In genomic region chr1:39568208-39568607, GRCh38 we compare ENCODE assay signal across 20 cellular contexts. TPM values are rescaled to one million over a fixed set of nuclear protein-coding genes. Genes with fewer than 3 reads are reported as not detected.
A peak's percentile ranks its signal among the peaks of the same experiment; 100 is the strongest.
DNase-seq lines count a peak whose midpoint lies in the region; ATAC-seq, FAIRE-seq and TF ChIP-seq lines count a peak whose summit lies in the region.
"Had no signal": no experiment of that assay in that cellular context is flagged by ENCODE, and none has a peak within 500 bp of the region (broad histone marks: within the 10 kb centered on the region; RNA-seq: fewer than 3 reads in every experiment).

No MANE protein-coding gene starts in this region.

- H3K4me1 ChIP-seq in K562 (replicated peaks in 1 of 2; ENCODE audit: control insufficient read depth in 2 of 2, insufficient read depth in 2 of 2, low read length in 2 of 2) = peaks cover 5 to 6% of the 10 kb centered on the region in 2 experiments; a peak in 3 of 5 replicates
- H3K4me1 ChIP-seq in right lobe of liver = peaks cover 0 to 29% (median 10%) of the 10 kb centered on the region in 4 donors
- H3K4me1 ChIP-seq in heart right ventricle = peaks cover 0 to 43% (median 11%) of the 10 kb centered on the region in 9 donors

- CTCF ChIA-PET in K562 (lab: Yijun Ruan, JAX; ENCODE audit: low intra/inter-chr PET ratio) = no interaction called here
- CTCF ChIA-PET in activated CD8-positive, alpha-beta T cell treated with anti-CD3 and anti-CD28 coated beads, Interleukin-2, amount 10 ng/mL, durations not matched to agents 7 days and 5 days (lab: Charles Lee) = no interaction called here

- H3K36me3 Mint-ChIP-seq in activated naive CD8-positive, alpha-beta T cell treated with anti-CD3 and anti-CD28 coated beads for 36 hours = peaks cover 72% of the 10 kb centered on the region
- peaks cover 91% of the 10 kb centered on the region for H3K36me3 Mint-ChIP-seq in activated naive CD8-positive, alpha-beta T cell treated with anti-CD3 and anti-CD28 coated beads, Interleukin-2, amount 50 U/mL, for 24 hours (ENCODE audit: low read depth)
- peaks cover 82% of the 10 kb centered on the region for H3K36me3 Mint-ChIP-seq in activated CD8-positive, alpha-beta T cell treated with anti-CD3 and anti-CD28 coated beads, Interleukin-2, amount 10 ng/mL, durations not matched to agents 7 days and 5 days (ENCODE audit: low read depth)

- no peaks in the 10 kb centered on the region for H3K27me3 ChIP-seq in K562 (ENCODE audit: control insufficient read depth in 2 of 2, insufficient read depth in 2 of 2, low read length in 2 of 2)
- no peaks in the 10 kb centered on the region for H3K27me3 ChIP-seq in right lobe of liver
- H3K27me3 ChIP-seq in heart right ventricle = no peaks in the 10 kb centered on the region

- BruUV-seq in K562 (replicated peaks; lab: Mats Ljungman, UMichigan) = no TSS peak

- H3K9me3 Mint-ChIP-seq in activated naive CD8-positive, alpha-beta T cell treated with anti-CD3 and anti-CD28 coated beads for 36 hours = no peaks in the 10 kb centered on the region
- H3K9me3 Mint-ChIP-seq in activated naive CD8-positive, alpha-beta T cell treated with anti-CD3 and anti-CD28 coated beads, Interleukin-2, amount 50 U/mL, for 24 hours = no peaks in the 10 kb centered on the region
- no peaks in the 10 kb centered on the region for H3K9me3 Mint-ChIP-seq in activated CD8-positive, alpha-beta T cell treated with anti-CD3 and anti-CD28 coated beads, Interleukin-2, amount 10 ng/mL, durations not matched to agents 7 days and 5 days (ENCODE audit: insufficient read depth)
- H3K9me3 Mint-ChIP-seq: CD14-positive monocyte; CD8-positive, alpha-beta T cell had no signal

- no peak for TF ChIP-seq EP300 in K562 (IDR thresholded peaks at IDR 0.05; ENCODE audit: low read length)

- H2AFZ ChIP-seq in K562 (ENCODE audit: low read depth, low read length) = no peak overlapping the region

- H3K9me1 ChIP-seq in K562 (ENCODE audit: control insufficient read depth, insufficient read depth, low read length) = peaks cover 8% of the 10 kb centered on the region

- H3K4me1 Mint-ChIP-seq in activated naive CD8-positive, alpha-beta T cell treated with anti-CD3 and anti-CD28 coated beads for 36 hours = peaks cover 39% of the 10 kb centered on the region
- H3K4me1 Mint-ChIP-seq in activated naive CD8-positive, alpha-beta T cell treated with anti-CD3 and anti-CD28 coated beads, Interleukin-2, amount 50 U/mL, for 24 hours = peaks cover 22% of the 10 kb centered on the region
- H3K4me1 Mint-ChIP-seq in activated CD8-positive, alpha-beta T cell treated with anti-CD3 and anti-CD28 coated beads, Interleukin-2, amount 10 ng/mL, durations not matched to agents 7 days and 5 days (ENCODE audit: low read depth) = peaks cover 27% of the 10 kb centered on the region

- WGBS in K562 (ENCODE audit: insufficient coverage, low coverage, missing lambda C conversion rate) = 100% methylated on average over 1 of the region's 2 CpGs
- WGBS in right lobe of liver (ENCODE audit: insufficient coverage, low coverage, low lambda C conversion rate, missing lambda C conversion rate) = no CpG with 5 or more reads among the region's 2 CpGs
- 96 to 100% methylated on average over 2 of the region's 2 CpGs for WGBS in heart right ventricle, 2 donors

- peak overlapping the region; percentile 34 for H3K27ac Mint-ChIP-seq in activated naive CD8-positive, alpha-beta T cell treated with anti-CD3 and anti-CD28 coated beads for 36 hours
- no peak overlapping the region for H3K27ac Mint-ChIP-seq in activated naive CD8-positive, alpha-beta T cell treated with anti-CD3 and anti-CD28 coated beads, Interleukin-2, amount 50 U/mL, for 24 hours
- no peak overlapping the region for H3K27ac Mint-ChIP-seq in activated CD8-positive, alpha-beta T cell treated with anti-CD3 and anti-CD28 coated beads, Interleukin-2, amount 10 ng/mL, durations not matched to agents 7 days and 5 days
- H3K27ac Mint-ChIP-seq: CD14-positive monocyte; CD8-positive, alpha-beta T cell had no signal

- peaks cover 36% of the 10 kb centered on the region for H4K20me1 ChIP-seq in K562 (replicated peaks; ENCODE audit: control insufficient read depth, insufficient read depth, low read length)

- no peak for FAIRE-seq in K562 (lab: Jason Lieb, UNC)
- FAIRE-seq: A204.1, D721Med, G401.6, GM12892 had no signal

- H3K27ac ChIP-seq in K562 (ENCODE audit: extremely low read depth, low read depth, low read length) (no peak overlapping the region), right lobe of liver (peak overlapping the region in 1 of 3 donors; percentile 5), heart right ventricle (no peak overlapping the region)
- H3K27ac ChIP-seq: HL-60 had no signal

- no peaks in the 10 kb centered on the region for H3K9me3 ChIP-seq in K562 (replicated peaks; ENCODE audit: control insufficient read depth, insufficient read depth, low read depth, low read length)
- no peaks in the 10 kb centered on the region for H3K9me3 ChIP-seq in right lobe of liver
- H3K9me3 ChIP-seq in heart right ventricle = no peaks in the 10 kb centered on the region

- H3K4me3 ChIP-seq in K562 (no peak overlapping the region), right lobe of liver (no peak overlapping the region), heart right ventricle (no peak overlapping the region)

- in situ Hi-C loops in K562 (cut with MboI) = no loop called here

- TF ChIP-seq POLR2A in K562 (conservative IDR thresholded peaks at IDR 0.05) = 0 out of 2 replicates have a peak, but pooled peaks have one; percentile 31
- no peak for TF ChIP-seq POLR2A in right lobe of liver (IDR thresholded peaks at IDR 0.05)

- H3K27me3 Mint-ChIP-seq in activated naive CD8-positive, alpha-beta T cell treated with anti-CD3 and anti-CD28 coated beads for 36 hours = no peaks in the 10 kb centered on the region
- no peaks in the 10 kb centered on the region for H3K27me3 Mint-ChIP-seq in activated naive CD8-positive, alpha-beta T cell treated with anti-CD3 and anti-CD28 coated beads, Interleukin-2, amount 50 U/mL, for 24 hours
- no peaks in the 10 kb centered on the region for H3K27me3 Mint-ChIP-seq in activated CD8-positive, alpha-beta T cell treated with anti-CD3 and anti-CD28 coated beads, Interleukin-2, amount 10 ng/mL, durations not matched to agents 7 days and 5 days (ENCODE audit: low read depth)

- TF ChIP-seq CTCF in K562 (IDR thresholded peaks at IDR 0.05 in 2 of 3, conservative IDR thresholded peaks at IDR 0.05 in 1 of 3; ENCODE audit: insufficient read depth in 2 of 3, low read depth in 1 of 3, low read length in 3 of 3) (no peak), right lobe of liver (IDR thresholded peaks at IDR 0.05) (no peak), heart right ventricle (IDR thresholded peaks at IDR 0.05) (no peak)

- POLR2A ChIA-PET in K562 (lab: Yijun Ruan, JAX) = interaction anchor here (1.3 to 1.6 kb wide), 2 partner anchors 9 to 15 kb away, joined by 4 read pairs; no protein-coding TSS in a partner anchor
- POLR2A ChIA-PET in activated CD8-positive, alpha-beta T cell treated with anti-CD3 and anti-CD28 coated beads, Interleukin-2, amount 10 ng/mL, durations not matched to agents 7 days and 5 days (lab: Charles Lee) = interaction anchor here (1.3 kb wide), 1 partner anchor 8 kb away, joined by 5 read pairs; no protein-coding TSS in a partner anchor

- no peak for DNase-seq in activated naive CD8-positive, alpha-beta T cell treated with anti-CD3 and anti-CD28 coated beads for 36 hours
- no peak for DNase-seq in activated naive CD8-positive, alpha-beta T cell treated with anti-CD3 and anti-CD28 coated beads, Interleukin-2, amount 50 U/mL, for 24 hours
- DNase-seq in K562 (ENCODE audit: extremely low read depth in 1 of 4, low spot score in 3 of 4) (peak in 1 of 4 experiments; percentile 12), right lobe of liver (peak in 1 of 3 donors; percentile 51), heart right ventricle (no peak), AG08395 (ENCODE audit: low spot score) (no peak)
- no peak for DNase-seq in activated CD8-positive, alpha-beta T cell treated with anti-CD3 and anti-CD28 coated beads, Interleukin-2, amount 10 ng/mL, durations not matched to agents 7 days and 5 days
- DNase-seq: CD8-positive, alpha-beta T cell; COR-L47; DMS153; DMS79 treated with DMSO at 0.1 percent for 48 hours; EL; IMR-90 had no signal

- TF ChIP-seq RAD21 in K562 (CRISPR knock-in tag; conservative IDR thresholded peaks at IDR 0.05 in 1 of 2, IDR thresholded peaks at IDR 0.05 in 1 of 2) = no peak

- intact Hi-C loops in K562 (cut with micrococcal nuclease) = no loop called here
- intact Hi-C loops in right lobe of liver (cut with DNase I) = no loop called here
- intact Hi-C loops in heart right ventricle (cut with DNase I) = loop anchor here in 1 of 10 donors (10.0 kb wide), 1 partner anchor 243 kb away; no protein-coding TSS in a partner anchor

- H3K36me3 ChIP-seq in K562 (ENCODE audit: control insufficient read depth, insufficient read depth, low read length) (peaks cover 97% of the 10 kb centered on the region), right lobe of liver (peaks cover 12 to 93% (median 66%) of the 10 kb centered on the region in 4 donors), heart right ventricle (peaks cover 3 to 100% (median 92%) of the 10 kb centered on the region in 9 donors)

- no peak overlapping the region for H3K4me2 ChIP-seq in K562 (ENCODE audit: insufficient read depth, low read length)

- H3K4me3 Mint-ChIP-seq in activated naive CD8-positive, alpha-beta T cell treated with anti-CD3 and anti-CD28 coated beads for 36 hours = no peak overlapping the region
- H3K4me3 Mint-ChIP-seq in activated naive CD8-positive, alpha-beta T cell treated with anti-CD3 and anti-CD28 coated beads, Interleukin-2, amount 50 U/mL, for 24 hours = no peak overlapping the region
- H3K4me3 Mint-ChIP-seq in activated CD8-positive, alpha-beta T cell treated with anti-CD3 and anti-CD28 coated beads, Interleukin-2, amount 10 ng/mL, durations not matched to agents 7 days and 5 days = no peak overlapping the region
- H3K4me3 Mint-ChIP-seq: CD14-positive monocyte; CD8-positive, alpha-beta T cell had no signal

- ATAC-seq in activated naive CD8-positive, alpha-beta T cell treated with anti-CD3 and anti-CD28 coated beads, Interleukin-2, amount 50 U/mL, for 24 hours = no peak
- no peak for ATAC-seq in K562
- ATAC-seq in right lobe of liver = peak; percentile 55 to 73 (median 66)
- ATAC-seq in activated CD8-positive, alpha-beta T cell treated with anti-CD3 and anti-CD28 coated beads, Interleukin-2, amount 10 ng/mL, durations not matched to agents 7 days and 5 days = no peak
- ATAC-seq in heart right ventricle = no peak
- ATAC-seq: CD8-positive, alpha-beta T cell; HCT116 had no signal

- peaks cover 62% of the 10 kb centered on the region for H3K79me2 ChIP-seq in K562 (ENCODE audit: control insufficient read depth, insufficient read depth, low read length)

- H3K9ac ChIP-seq in K562 (ENCODE audit: insufficient read depth in 1 of 2, low read depth in 2 of 2, low read length in 2 of 2) = no peak overlapping the region

RNA-seq across cellular contexts. Expression of gene PABPC4, which starts 8.4 kb away (rescaled TPM):
- 100 to 1,000 TPM; 445 to 490 TPM for total RNA-seq in activated naive CD8-positive, alpha-beta T cell treated with anti-CD3 and anti-CD28 coated beads for 36 hours
- total RNA-seq in K562 (2011; cell fraction: chromatin; rRNA removed; ENCODE audit: low replicate concordance) = 568 TPM in 2 replicates
- 333 and 358 TPM in 2 replicates for total RNA-seq in K562 (2011; cell fraction: nucleolus; rRNA removed)
- total RNA-seq in K562 (2011; cell fraction: nucleoplasm; rRNA removed) = 368 and 413 TPM in 2 replicates
- total RNA-seq in K562 (2014; rRNA removed) = 207 and 244 TPM in 2 replicates
- 212 and 220 TPM in 2 replicates for total RNA-seq in K562 (2014; rRNA removed; fragmentation: Illumina TruSeq; extraction: Trizol)
- total RNA-seq in K562 (2015; rRNA removed; fragmentation: Illumina TruSeq; extraction: Trizol) = 169 and 175 TPM in 2 replicates
- 520 and 526 TPM in 2 replicates for total RNA-seq in K562 (2021)
- polyA plus RNA-seq in K562 (2011; rRNA removed) = 145 and 147 TPM in 2 replicates
- 136 and 188 TPM in 2 replicates for polyA plus RNA-seq in K562 (2011; cell fraction: cytosol; rRNA removed)
- polyA plus RNA-seq in K562 (2011; cell fraction: nucleus; rRNA removed) = 574 and 790 TPM in 2 replicates
- polyA plus RNA-seq in K562 (2012) = 240 and 315 TPM in 2 replicates
- 369 and 413 TPM in 2 replicates for polyA plus RNA-seq in K562 (2014; fragmentation: Illumina TruSeq; extraction: Trizol)
- 10 to 100 TPM; 77.7 to 88.4 TPM for polyA plus RNA-seq in K562 (2014; fragmentation: Nextera tagmentation; extraction: Ambion mirVana)
- polyA plus RNA-seq in K562 (2014; rRNA removed) = 264 and 303 TPM in 2 replicates
- 134 and 150 TPM in 2 replicates for polyA minus RNA-seq in K562 (2011; rRNA and poly(A)+ RNA removed)
- polyA minus RNA-seq in K562 (2011; cell fraction: cytosol; rRNA and poly(A)+ RNA removed) = 197 and 243 TPM in 2 replicates
- 113 and 158 TPM in 2 replicates for polyA minus RNA-seq in K562 (2011; cell fraction: nucleus; rRNA and poly(A)+ RNA removed)
- total RNA-seq in right lobe of liver = 100 to 1,000 TPM in 2 of 6 experiments, 10 to 100 TPM in 4; 89.8 to 155 (median 99.1) TPM
- 100 to 1,000 TPM; 199 to 207 TPM for total RNA-seq in activated CD8-positive, alpha-beta T cell treated with anti-CD3 and anti-CD28 coated beads, Interleukin-2, amount 10 ng/mL, durations not matched to agents 7 days and 5 days
- total RNA-seq in heart right ventricle = 100 to 1,000 TPM; 184 to 311 (median 229) TPM
- 100 to 1,000 TPM; 143 to 188 TPM for polyA plus RNA-seq in heart right ventricle

Comparison
In these comparisons a context has a peak if more than half of its experiments do, and no peak if none do; other contexts are left out.
1. ATAC-seq: peak in right lobe of liver (4 of 4); none in activated naive CD8-positive, alpha-beta T cell treated with anti-CD3 and anti-CD28 coated beads, Interleukin-2, amount 50 U/mL, for 24 hours (single experiment), K562 (single experiment), activated CD8-positive, alpha-beta T cell treated with anti-CD3 and anti-CD28 coated beads, Interleukin-2, amount 10 ng/mL, durations not matched to agents 7 days and 5 days (single experiment) and heart right ventricle (0 of 8).